11 cellular contexts compared by ENCODE assay signal in the genomic region with DNA sequence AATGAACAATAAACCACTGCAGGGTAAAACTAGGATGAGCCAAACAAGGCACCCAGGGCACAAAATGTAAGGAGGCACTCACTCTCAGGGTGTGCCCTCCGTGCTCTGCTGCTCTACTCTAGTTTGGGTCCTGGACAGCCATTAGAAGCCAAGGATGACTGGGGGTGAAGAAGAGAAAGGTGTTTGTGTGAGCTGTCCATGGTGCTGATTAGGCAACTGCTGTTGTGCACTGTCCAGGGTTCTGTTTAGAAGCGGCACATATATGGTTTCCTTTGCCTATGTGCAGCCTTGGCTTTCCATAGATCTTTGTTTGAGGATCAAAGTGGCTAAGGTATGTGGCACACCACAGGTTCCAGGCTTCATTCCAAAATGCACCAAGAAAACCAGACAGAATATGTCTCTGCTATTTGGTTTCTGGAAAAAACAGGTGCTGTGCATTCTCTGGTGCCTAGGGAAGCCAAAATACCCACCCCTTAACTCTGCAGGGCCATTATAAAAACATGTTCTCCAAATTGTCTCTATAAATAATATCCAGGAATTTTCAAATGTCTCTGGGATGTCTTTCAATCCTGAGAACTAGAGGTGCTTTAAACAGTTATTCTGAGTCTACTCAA.
DNase-seq lines count a peak whose midpoint lies in the region; ATAC-seq, FAIRE-seq and TF ChIP-seq lines count a peak whose summit lies in the region.
"Had no signal": no experiment of that assay in that cellular context is flagged by ENCODE, and none has a peak within 500 bp of the region (broad histone marks: within the 10 kb centered on the region; RNA-seq: fewer than 3 reads in every experiment).

No MANE protein-coding gene starts in this region.

- H3K4me1 ChIP-seq in left ventricle myocardium inferior (no peaks in the 10 kb centered on the region), RWPE2 (ENCODE audit: insufficient read depth, poor library complexity, severe bottlenecking) (no peaks in the 10 kb centered on the region)

- FAIRE-seq in RCC 7860 (lab: Jason Lieb, UNC), result no peak

- peak; percentile 74 for ATAC-seq in RWPE2 (ENCODE audit: low read depth)
- no peak for ATAC-seq in HG02981 (IDR thresholded peaks at IDR 0.05; ENCODE audit: unreplicated experiment)
- ATAC-seq: activated T-cell treated with anti-CD3 and anti-CD28 coated beads, Interleukin-2, amount 50 U/mL, for 72 hours had no signal

- H3K4me3 ChIP-seq in left ventricle myocardium inferior (no peak overlapping the region), RWPE2 (ENCODE audit: severe bottlenecking) (no peak overlapping the region), fibroblast of pulmonary artery (replicated peaks; ENCODE audit: low read depth, low read length) (no peak overlapping the region)

- H3K9me3 ChIP-seq in left ventricle myocardium inferior (replicated peaks), result peaks cover 16% of the 10 kb centered on the region
- H3K9me3 ChIP-seq in RWPE2 (ENCODE audit: severe bottlenecking), result no peaks in the 10 kb centered on the region

- no peak overlapping the region for H3K27ac ChIP-seq in left ventricle myocardium inferior (replicated peaks)
- H3K27ac ChIP-seq in RWPE2 (ENCODE audit: poor library complexity, severe bottlenecking), result no peak overlapping the region

- DNase-seq in left ventricle myocardium inferior (peak; percentile 14), cardiac septum (ENCODE audit: low spot score) (no peak), RWPE2 (ENCODE audit: low spot score) (no peak), fibroblast of pulmonary artery (ENCODE audit: low read depth) (peak; percentile 22), RCC 7860 (ENCODE audit: low spot score) (no peak), NCI-H187 (lab: John Stamatoyannopoulos, UW) (no peak)
- no peak for DNase-seq in stimulated activated naive CD4-positive, alpha-beta T cell treated with Interleukin-2 at 50 U/mL for 16 hours (lab: John Stamatoyannopoulos, UW)
- DNase-seq: glutamatergic neuron, NCI-H446 treated with DMSO at 0.1 percent for 48 hours had no signal

- no peaks in the 10 kb centered on the region for H3K36me3 ChIP-seq in left ventricle myocardium inferior
- no peaks in the 10 kb centered on the region for H3K36me3 ChIP-seq in RWPE2 (ENCODE audit: low read depth)

- H3K27me3 ChIP-seq in left ventricle myocardium inferior (ENCODE audit: low read depth) (peaks cover 4% of the 10 kb centered on the region), RWPE2 (ENCODE audit: insufficient read depth, poor library complexity, severe bottlenecking) (no peaks in the 10 kb centered on the region)

- intact Hi-C loops in left ventricle myocardium inferior (cut with micrococcal nuclease), result no loop called here
- intact Hi-C loops in cardiac septum (cut with DNase I), result no loop called here

- TF ChIP-seq CTCF in left ventricle myocardium inferior (IDR thresholded peaks at IDR 0.05; ENCODE audit: borderline replicate concordance) (no peak), RWPE2 (IDR thresholded peaks at IDR 0.05; ENCODE audit: poor library complexity, severe bottlenecking) (no peak), fibroblast of pulmonary artery (IDR thresholded peaks at IDR 0.05; ENCODE audit: low read length, missing control alignments) (no peak)

Comparison
In these comparisons a context has a peak if more than half of its experiments do, and no peak if none do; other contexts are left out.
1. DNase-seq: peak in left ventricle myocardium inferior (single experiment) and fibroblast of pulmonary artery (single experiment); none in cardiac septum (single experiment), RWPE2 (single experiment), RCC 7860 (single experiment), NCI-H187 (0 of 2) and stimulated activated naive CD4-positive, alpha-beta T cell treated with Interleukin-2 at 50 U/mL for 16 hours (single experiment).